In the genomic region with DNA sequence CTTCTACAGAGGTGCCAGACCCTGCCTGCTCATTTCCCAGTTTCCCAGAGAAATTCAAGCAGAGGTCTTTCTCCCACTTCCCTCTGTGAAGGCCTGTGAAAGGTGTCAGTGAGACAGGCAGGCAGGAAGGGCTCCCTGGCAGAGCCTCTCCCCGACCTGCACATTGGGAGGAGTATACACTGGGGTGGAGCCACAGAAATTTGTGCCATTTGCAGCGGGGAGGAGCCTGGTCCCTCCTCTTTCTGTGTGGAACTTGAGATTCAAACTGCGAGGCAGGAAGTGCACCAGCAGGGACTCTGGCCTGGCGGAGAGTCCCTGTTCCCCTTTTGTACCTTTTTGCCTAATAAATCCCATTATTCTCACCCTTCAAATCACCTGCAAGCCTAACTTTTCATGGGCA, we compare ENCODE assay signal across 9 cellular contexts. TPM values are rescaled to one million over a fixed set of nuclear protein-coding genes. Genes with fewer than 3 reads are reported as not detected.
DNase-seq lines count a peak whose midpoint lies in the region; ATAC-seq, FAIRE-seq and TF ChIP-seq lines count a peak whose summit lies in the region.
"Had no signal": no experiment of that assay in that cellular context is flagged by ENCODE, and none has a peak within 500 bp of the region (broad histone marks: within the 10 kb centered on the region; RNA-seq: fewer than 3 reads in every experiment).

No MANE protein-coding gene starts in this region.

- in situ Hi-C loops in GM12878 (cut with MboI) = no loop called here

- POLR2A ChIA-PET in A549 (lab: Yijun Ruan, JAX) = no interaction called here
- POLR2A ChIA-PET in GM12878 (lab: Charles Lee) = no interaction called here

- no peaks in the 10 kb centered on the region for H3K9me3 Mint-ChIP-seq in T-helper 2 cell treated with Interferon-gamma antibody and Interleukin-4, amounts not matched to agents 5 μg/mL and 100 μg/mL, for 36 hours

- H4K20me1 ChIP-seq in GM12878 (ENCODE audit: control insufficient read depth, insufficient read depth) = no peaks in the 10 kb centered on the region

- SMC1A ChIA-PET in GM12878 (lab: Charles Lee; ENCODE audit: uncharacterized antibody, unreplicated experiment) = no interaction called here

- H3K79me2 ChIP-seq in GM12878 (ENCODE audit: control insufficient read depth, insufficient read depth, low read length) = no peaks in the 10 kb centered on the region

- peak overlapping the region; percentile 70 for H2AFZ ChIP-seq in GM12878 (ENCODE audit: control insufficient read depth, low read depth, low read length)

- no peaks in the 10 kb centered on the region for H3K36me3 ChIP-seq in GM12878 (ENCODE audit: control insufficient read depth in 2 of 2, insufficient read depth in 2 of 2, low read length in 1 of 2)

- no peaks in the 10 kb centered on the region for H3K27me3 ChIP-seq in GM12878 (replicated peaks in 1 of 2; ENCODE audit: control insufficient read depth in 2 of 2, insufficient read depth in 2 of 2, low read length in 1 of 2)

- no peak for TF ChIP-seq CTCF in A549 (IDR thresholded peaks at IDR 0.05)
- TF ChIP-seq CTCF in GM12878 (IDR thresholded peaks at IDR 0.05 in 2 of 3, conservative IDR thresholded peaks at IDR 0.05 in 1 of 3; ENCODE audit: control insufficient read depth in 2 of 3, extremely low read depth in 1 of 3, insufficient read depth in 1 of 3, low read depth in 3 of 3, low read length in 3 of 3) = no peak

- H3K27me3 Mint-ChIP-seq in T-helper 2 cell treated with Interferon-gamma antibody and Interleukin-4, amounts not matched to agents 5 μg/mL and 100 μg/mL, for 36 hours (ENCODE audit: low read depth) = peaks cover 5% of the 10 kb centered on the region

- TF ChIP-seq RAD21 in A549 (conservative IDR thresholded peaks at IDR 0.05 in 1 of 2, IDR thresholded peaks at IDR 0.05 in 1 of 2) = no peak
- no peak for TF ChIP-seq RAD21 in GM12878 (IDR thresholded peaks at IDR 0.05; ENCODE audit: insufficient read depth, low read depth, low read length)

- no peak for FAIRE-seq in A549 (lab: Jason Lieb, UNC)
- peak; percentile 81 for FAIRE-seq in GM12878 (lab: Jason Lieb, UNC)

- TF ChIP-seq EP300 in A549 (IDR thresholded peaks at IDR 0.05) (no peak), GM12878 (IDR thresholded peaks at IDR 0.05; ENCODE audit: borderline replicate concordance in 1 of 2, control insufficient read depth in 1 of 2, low read depth in 2 of 2, low read length in 2 of 2) (no peak)

- H3K4me3 ChIP-seq in A549 = no peak overlapping the region
- H3K4me3 ChIP-seq in GM12878 = no peak overlapping the region

- H3K36me3 Mint-ChIP-seq in T-helper 2 cell treated with Interferon-gamma antibody and Interleukin-4, amounts not matched to agents 5 μg/mL and 100 μg/mL, for 36 hours (ENCODE audit: low read depth) = no peaks in the 10 kb centered on the region

- H3K9me3 ChIP-seq in A549 (no peaks in the 10 kb centered on the region), GM12878 (replicated peaks; ENCODE audit: control insufficient read depth, insufficient read depth, low read length) (no peaks in the 10 kb centered on the region)

- BruUV-seq in GM12878 (replicated peaks; lab: Mats Ljungman, UMichigan) = no TSS peak

- H3K9ac ChIP-seq in GM12878 (ENCODE audit: control insufficient read depth, insufficient read depth, low read length) = no peak overlapping the region

- H3K4me3 Mint-ChIP-seq in T-helper 2 cell treated with Interferon-gamma antibody and Interleukin-4, amounts not matched to agents 5 μg/mL and 100 μg/mL, for 36 hours = no peak overlapping the region

- H3K4me1 Mint-ChIP-seq in T-helper 2 cell treated with Interferon-gamma antibody and Interleukin-4, amounts not matched to agents 5 μg/mL and 100 μg/mL, for 36 hours (ENCODE audit: low read depth) = no peaks in the 10 kb centered on the region

- no peak for TF ChIP-seq POLR2A in A549 (IDR thresholded peaks at IDR 0.05; ENCODE audit: low read length)
- TF ChIP-seq POLR2A in GM12878 (IDR thresholded peaks at IDR 0.05; ENCODE audit: low read depth, low read length) = no peak

- peaks cover 2% of the 10 kb centered on the region; the same call in 2 of the 3 replicates for H3K4me1 ChIP-seq in A549
- H3K4me1 ChIP-seq in GM12878 (ENCODE audit: control insufficient read depth, insufficient read depth, low read length) = no peaks in the 10 kb centered on the region; the same call in 1 of the 2 replicates

- CTCF ChIA-PET in A549 (lab: Yijun Ruan, JAX) = interaction anchor here (7.0 kb wide), 1 partner anchor 15 kb away, joined by 35 read pairs; no protein-coding TSS in a partner anchor
- CTCF ChIA-PET in GM12878 (lab: Yijun Ruan, JAX) = no interaction called here

- peak; percentile 26 to 55; a peak in 3 of 6 replicates for ATAC-seq in A549
- peak; percentile 78 for ATAC-seq in GM18909 (IDR thresholded peaks at IDR 0.05; ENCODE audit: poor library complexity, unreplicated experiment)
- peak; percentile 91 for ATAC-seq in HG03342 (IDR thresholded peaks at IDR 0.05; ENCODE audit: unreplicated experiment)
- ATAC-seq in GM12878 = peak; percentile 97
- no peak for ATAC-seq in GM18907 (IDR thresholded peaks at IDR 0.05; ENCODE audit: unreplicated experiment)

- RAD21 ChIA-PET in GM12878 (lab: Charles Lee; ENCODE audit: unreplicated experiment) = interaction anchor here (2.1 kb wide), 1 partner anchor 11 kb away, joined by 4 read pairs; no protein-coding TSS in a partner anchor

- WGBS in A549 (ENCODE audit: missing lambda C conversion rate) = 42% methylated on average over 4 of the region's 4 CpGs
- WGBS in GM12878 (ENCODE audit: insufficient coverage, insufficient replicate concordance, low lambda C conversion rate, missing lambda C conversion rate) = 8% methylated on average over 4 of the region's 4 CpGs

- intact Hi-C loops in GM12878 (cut with micrococcal nuclease; ENCODE audit: unreplicated experiment) = no loop called here

- no peak overlapping the region for H3K27ac Mint-ChIP-seq in T-helper 2 cell treated with Interferon-gamma antibody and Interleukin-4, amounts not matched to agents 5 μg/mL and 100 μg/mL, for 36 hours

- H3K4me2 ChIP-seq in A549 = no peak overlapping the region
- no peak overlapping the region for H3K4me2 ChIP-seq in GM12878 (ENCODE audit: control insufficient read depth, insufficient read depth)

- no peak for DNase-seq in A549 (ENCODE audit: low read depth in 1 of 2, low spot score in 1 of 2)
- DNase-seq in GM12878 (ENCODE audit: low read depth, low spot score) = peak; percentile 47
- DNase-seq in KG1 (lab: John Stamatoyannopoulos, UW) = no peak
- DNase-seq in NCI-H82 treated with DMSO at 0.1 percent for 48 hours (lab: John Stamatoyannopoulos, UW; ENCODE audit: unreplicated experiment) = no peak
- no peak for DNase-seq in T-helper 2 cell treated with Interferon-gamma antibody and Interleukin-4, amounts not matched to agents 5 μg/mL and 100 μg/mL, for 36 hours (ENCODE audit: low spot score)

- no peak overlapping the region for H3K27ac ChIP-seq in A549
- no peak overlapping the region for H3K27ac ChIP-seq in GM12878 (ENCODE audit: control insufficient read depth, insufficient read depth)

TF ChIP-seq in A549, 52 proteins besides CTCF, POLR2A, EP300 and RAD21 (continues in another document):
- TF ChIP-seq BHLHE40 (IDR thresholded peaks at IDR 0.05; ENCODE audit: low read depth, low read length) (no peak), POLR2AphosphoS2 (conservative IDR thresholded peaks at IDR 0.05; ENCODE audit: low read length) (no peak), CBX8 (IDR thresholded peaks at IDR 0.05) (no peak)
- TF ChIP-seq, protein P1, sequence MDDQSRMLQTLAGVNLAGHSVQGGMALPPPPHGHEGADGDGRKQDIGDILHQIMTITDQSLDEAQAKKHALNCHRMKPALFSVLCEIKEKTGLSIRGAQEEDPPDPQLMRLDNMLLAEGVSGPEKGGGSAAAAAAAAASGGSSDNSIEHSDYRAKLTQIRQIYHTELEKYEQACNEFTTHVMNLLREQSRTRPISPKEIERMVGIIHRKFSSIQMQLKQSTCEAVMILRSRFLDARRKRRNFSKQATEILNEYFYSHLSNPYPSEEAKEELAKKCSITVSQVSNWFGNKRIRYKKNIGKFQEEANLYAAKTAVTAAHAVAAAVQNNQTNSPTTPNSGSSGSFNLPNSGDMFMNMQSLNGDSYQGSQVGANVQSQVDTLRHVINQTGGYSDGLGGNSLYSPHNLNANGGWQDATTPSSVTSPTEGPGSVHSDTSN (IDR thresholded peaks at IDR 0.05) = no peak

TF ChIP-seq in GM12878, 131 proteins besides CTCF, POLR2A, EP300 and RAD21 (continues in another document):
- peak; percentile 17; the same call in 1 of the 2 replicates for TF ChIP-seq IKZF1 (conservative IDR thresholded peaks at IDR 0.05)
- TF ChIP-seq IRF4 (IDR thresholded peaks at IDR 0.05; ENCODE audit: low read depth, low read length) = no peak
- TF ChIP-seq HSF1 (IDR thresholded peaks at IDR 0.05; ENCODE audit: low read depth, low read length) = no peak

RNA-seq across cellular contexts. Expression of gene OPN4, which starts 54.6 kb away (rescaled TPM):
- polyA plus RNA-seq in A549 (2011; rRNA removed) (not detected in 2 replicates), A549 (2017; fragmentation: RNase III; extraction: RNeasy Plus Mini Kit Qiagen cat#74134 plus additional on column Dnase treatment) (not detected in 3 replicates), GM12878 (2011; rRNA removed) (not detected in 2 replicates), GM12878 (2014; fragmentation: Illumina TruSeq; extraction: Trizol) (not detected in 2 replicates), GM12878 (2014; fragmentation: Nextera tagmentation; extraction: Ambion mirVana) (not detected), GM12878 (2014; rRNA removed) (not detected in 2 replicates), GM12878 (2016; fragmentation: Nextera tagmentation; extraction: Ambion mirVana) (not detected)
- polyA plus RNA-seq in A549 (2012; cell fraction: cytosol; rRNA removed) = not detected in 2 replicates
- polyA plus RNA-seq in A549 (2012; cell fraction: nucleus; rRNA removed) = not detected in 2 replicates
- polyA minus RNA-seq in A549 (2011; rRNA and poly(A)+ RNA removed) = not detected in 2 replicates
- total RNA-seq in GM12878 (2013; cell fraction: nucleolus; rRNA removed) = not detected in 2 replicates
- total RNA-seq in GM12878 (2014; rRNA removed) (not detected in 2 replicates), GM12878 (2014; rRNA removed; fragmentation: Illumina TruSeq; extraction: Trizol) (not detected in 2 replicates), GM12878 (2021) (not detected in 2 replicates)
- polyA plus RNA-seq in GM12878 (2011; ENCODE audit: low read depth) = not detected
- not detected in 2 replicates for polyA plus RNA-seq in GM12878 (2011; cell fraction: cytosol; rRNA removed)
- polyA plus RNA-seq in GM12878 (2011; cell fraction: nucleus; rRNA removed) = not detected in 2 replicates
- not detected in 2 replicates for polyA plus RNA-seq in GM12878 (2012)
- not detected in 2 replicates for polyA minus RNA-seq in GM12878 (2011; rRNA and poly(A)+ RNA removed)
- not detected in 2 replicates for polyA minus RNA-seq in GM12878 (2011; cell fraction: cytosol; rRNA and poly(A)+ RNA removed)
- not detected in 2 replicates for polyA minus RNA-seq in GM12878 (2011; cell fraction: nucleus; rRNA and poly(A)+ RNA removed)
- total RNA-seq: LHCN-M2 had no signal
